ENCODE assay signal across 1 cellular context in the genomic region with DNA sequence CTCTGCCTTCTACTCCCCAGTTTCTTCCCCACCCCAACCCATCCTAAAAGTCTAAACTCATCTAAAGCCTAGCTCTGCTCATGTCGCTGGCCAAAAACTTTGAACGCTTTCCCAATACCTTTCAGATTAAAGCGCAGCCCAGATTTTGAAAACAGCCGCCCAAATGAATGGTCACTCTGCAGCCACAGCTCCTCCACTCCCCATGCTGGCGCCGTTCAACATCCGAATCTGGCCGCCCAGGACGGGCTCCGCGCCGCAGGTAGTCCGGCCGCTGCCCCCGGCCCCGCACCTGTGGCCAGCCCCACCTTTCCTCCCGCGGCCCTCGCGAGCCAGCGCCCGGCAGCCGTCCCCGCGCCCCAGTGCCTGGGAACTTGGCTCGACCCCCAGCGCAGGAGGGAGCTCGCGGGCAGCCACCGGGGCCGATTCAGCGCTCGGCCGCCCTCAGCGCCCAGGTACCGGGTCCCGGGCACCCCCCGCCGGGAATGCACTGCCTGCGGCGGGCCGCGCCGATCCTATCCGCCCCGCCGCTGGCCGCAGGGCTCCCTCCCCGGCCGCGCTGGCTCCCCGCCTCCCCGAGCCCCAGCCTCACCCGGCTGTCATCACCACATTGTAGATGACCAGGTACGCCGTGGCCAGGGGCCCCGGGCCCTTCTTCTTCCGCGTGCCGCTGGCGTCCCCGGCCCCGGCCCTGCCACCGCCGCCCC.
TF ChIP-seq lines count a peak whose summit lies in the region.

No MANE protein-coding gene starts in this region.

TF ChIP-seq in K562, 482 proteins besides CTCF, POLR2A, EP300 and RAD21 (continued from another document and continues in another):
- TF ChIP-seq ARID4B (CRISPR knock-in tag; IDR thresholded peaks at IDR 0.05) (peak; percentile 18), MAZ (CRISPR knock-in tag; conservative IDR thresholded peaks at IDR 0.05 in 1 of 2, IDR thresholded peaks at IDR 0.05 in 1 of 2) (0 out of 4 replicates have a peak, but pooled peaks of 1 of the 2 experiments have one; percentile 50), HES1 (IDR thresholded peaks at IDR 0.05; ENCODE audit: low read depth) (no peak), TARDBP (IDR thresholded peaks at IDR 0.05) (no peak), ZNF41 (CRISPR knock-in tag; conservative IDR thresholded peaks at IDR 0.05) (no peak), ZNF740 (CRISPR knock-in tag; IDR thresholded peaks at IDR 0.05) (no peak), ZNF740 (tag; IDR thresholded peaks at IDR 0.05) (no peak), TRIM28 (IDR thresholded peaks at IDR 0.05) (no peak), ZNF780A (CRISPR knock-in tag; IDR thresholded peaks at IDR 0.05) (no peak), FOXK2 (conservative IDR thresholded peaks at IDR 0.05 in 1 of 2, IDR thresholded peaks at IDR 0.05 in 1 of 2; ENCODE audit: low read depth in 2 of 2) (no peak), THRAP3 (IDR thresholded peaks at IDR 0.05; ENCODE audit: borderline replicate concordance) (no peak), FIP1L1 (IDR thresholded peaks at IDR 0.05; ENCODE audit: low read depth, low read length, poor library complexity, severe bottlenecking) (no peak), SRSF3 (IDR thresholded peaks at IDR 0.05; ENCODE audit: insufficient read depth, low read length) (no peak), RFX5 (IDR thresholded peaks at IDR 0.05; ENCODE audit: low read depth, low read length) (no peak), PHF8 (IDR thresholded peaks at IDR 0.05; ENCODE audit: borderline replicate concordance, low read length) (peak; percentile 58; the same call in 1 of the 2 replicates), ARHGAP35 (IDR thresholded peaks at IDR 0.05; ENCODE audit: partially characterized antibody) (no peak), ZNF511 (CRISPR knock-in tag; IDR thresholded peaks at IDR 0.05) (no peak), ZNF311 (CRISPR knock-in tag; IDR thresholded peaks at IDR 0.05) (no peak), EGR1 (conservative IDR thresholded peaks at IDR 0.05) (no peak), NONO (IDR thresholded peaks at IDR 0.05; ENCODE audit: low read depth in 2 of 2, low read length in 1 of 2) (peak in 1 of 2 experiments; percentile 61; a peak in 2 of 4 replicates), KLF13 (tag; IDR thresholded peaks at IDR 0.05; ENCODE audit: borderline replicate concordance, low read depth) (no peak), SRSF9 (IDR thresholded peaks at IDR 0.05; ENCODE audit: borderline replicate concordance, low read depth, low read length) (no peak), FOXP4 (CRISPR knock-in tag; IDR thresholded peaks at IDR 0.05; ENCODE audit: borderline replicate concordance) (no peak), E2F3 (CRISPR knock-in tag; IDR thresholded peaks at IDR 0.05) (no peak), PHF21A (IDR thresholded peaks at IDR 0.05; ENCODE audit: borderline replicate concordance, low read depth) (0 out of 2 replicates have a peak, but pooled peaks have one; percentile 53), ZFX (CRISPR knock-in tag; IDR thresholded peaks at IDR 0.05) (no peak), ARID1B (IDR thresholded peaks at IDR 0.05) (no peak), ZNF76 (CRISPR knock-in tag; IDR thresholded peaks at IDR 0.05; ENCODE audit: borderline replicate concordance) (no peak), CEBPB (tag; IDR thresholded peaks at IDR 0.05) (no peak), MYNN (IDR thresholded peaks at IDR 0.05) (no peak), MYNN (CRISPR knock-in tag; IDR thresholded peaks at IDR 0.05) (no peak)
- TF ChIP-seq, protein P1, sequence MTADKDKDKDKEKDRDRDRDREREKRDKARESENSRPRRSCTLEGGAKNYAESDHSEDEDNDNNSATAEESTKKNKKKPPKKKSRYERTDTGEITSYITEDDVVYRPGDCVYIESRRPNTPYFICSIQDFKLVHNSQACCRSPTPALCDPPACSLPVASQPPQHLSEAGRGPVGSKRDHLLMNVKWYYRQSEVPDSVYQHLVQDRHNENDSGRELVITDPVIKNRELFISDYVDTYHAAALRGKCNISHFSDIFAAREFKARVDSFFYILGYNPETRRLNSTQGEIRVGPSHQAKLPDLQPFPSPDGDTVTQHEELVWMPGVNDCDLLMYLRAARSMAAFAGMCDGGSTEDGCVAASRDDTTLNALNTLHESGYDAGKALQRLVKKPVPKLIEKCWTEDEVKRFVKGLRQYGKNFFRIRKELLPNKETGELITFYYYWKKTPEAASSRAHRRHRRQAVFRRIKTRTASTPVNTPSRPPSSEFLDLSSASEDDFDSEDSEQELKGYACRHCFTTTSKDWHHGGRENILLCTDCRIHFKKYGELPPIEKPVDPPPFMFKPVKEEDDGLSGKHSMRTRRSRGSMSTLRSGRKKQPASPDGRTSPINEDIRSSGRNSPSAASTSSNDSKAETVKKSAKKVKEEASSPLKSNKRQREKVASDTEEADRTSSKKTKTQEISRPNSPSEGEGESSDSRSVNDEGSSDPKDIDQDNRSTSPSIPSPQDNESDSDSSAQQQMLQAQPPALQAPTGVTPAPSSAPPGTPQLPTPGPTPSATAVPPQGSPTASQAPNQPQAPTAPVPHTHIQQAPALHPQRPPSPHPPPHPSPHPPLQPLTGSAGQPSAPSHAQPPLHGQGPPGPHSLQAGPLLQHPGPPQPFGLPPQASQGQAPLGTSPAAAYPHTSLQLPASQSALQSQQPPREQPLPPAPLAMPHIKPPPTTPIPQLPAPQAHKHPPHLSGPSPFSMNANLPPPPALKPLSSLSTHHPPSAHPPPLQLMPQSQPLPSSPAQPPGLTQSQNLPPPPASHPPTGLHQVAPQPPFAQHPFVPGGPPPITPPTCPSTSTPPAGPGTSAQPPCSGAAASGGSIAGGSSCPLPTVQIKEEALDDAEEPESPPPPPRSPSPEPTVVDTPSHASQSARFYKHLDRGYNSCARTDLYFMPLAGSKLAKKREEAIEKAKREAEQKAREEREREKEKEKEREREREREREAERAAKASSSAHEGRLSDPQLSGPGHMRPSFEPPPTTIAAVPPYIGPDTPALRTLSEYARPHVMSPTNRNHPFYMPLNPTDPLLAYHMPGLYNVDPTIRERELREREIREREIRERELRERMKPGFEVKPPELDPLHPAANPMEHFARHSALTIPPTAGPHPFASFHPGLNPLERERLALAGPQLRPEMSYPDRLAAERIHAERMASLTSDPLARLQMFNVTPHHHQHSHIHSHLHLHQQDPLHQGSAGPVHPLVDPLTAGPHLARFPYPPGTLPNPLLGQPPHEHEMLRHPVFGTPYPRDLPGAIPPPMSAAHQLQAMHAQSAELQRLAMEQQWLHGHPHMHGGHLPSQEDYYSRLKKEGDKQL (CRISPR knock-in tag; IDR thresholded peaks at IDR 0.05; ENCODE audit: borderline replicate concordance): no peak
- TF ChIP-seq, protein P2, sequence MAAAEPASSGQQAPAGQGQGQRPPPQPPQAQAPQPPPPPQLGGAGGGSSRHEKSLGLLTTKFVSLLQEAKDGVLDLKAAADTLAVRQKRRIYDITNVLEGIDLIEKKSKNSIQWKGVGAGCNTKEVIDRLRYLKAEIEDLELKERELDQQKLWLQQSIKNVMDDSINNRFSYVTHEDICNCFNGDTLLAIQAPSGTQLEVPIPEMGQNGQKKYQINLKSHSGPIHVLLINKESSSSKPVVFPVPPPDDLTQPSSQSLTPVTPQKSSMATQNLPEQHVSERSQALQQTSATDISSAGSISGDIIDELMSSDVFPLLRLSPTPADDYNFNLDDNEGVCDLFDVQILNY (CRISPR knock-in tag; IDR thresholded peaks at IDR 0.05): no peak
- TF ChIP-seq, protein P3, sequence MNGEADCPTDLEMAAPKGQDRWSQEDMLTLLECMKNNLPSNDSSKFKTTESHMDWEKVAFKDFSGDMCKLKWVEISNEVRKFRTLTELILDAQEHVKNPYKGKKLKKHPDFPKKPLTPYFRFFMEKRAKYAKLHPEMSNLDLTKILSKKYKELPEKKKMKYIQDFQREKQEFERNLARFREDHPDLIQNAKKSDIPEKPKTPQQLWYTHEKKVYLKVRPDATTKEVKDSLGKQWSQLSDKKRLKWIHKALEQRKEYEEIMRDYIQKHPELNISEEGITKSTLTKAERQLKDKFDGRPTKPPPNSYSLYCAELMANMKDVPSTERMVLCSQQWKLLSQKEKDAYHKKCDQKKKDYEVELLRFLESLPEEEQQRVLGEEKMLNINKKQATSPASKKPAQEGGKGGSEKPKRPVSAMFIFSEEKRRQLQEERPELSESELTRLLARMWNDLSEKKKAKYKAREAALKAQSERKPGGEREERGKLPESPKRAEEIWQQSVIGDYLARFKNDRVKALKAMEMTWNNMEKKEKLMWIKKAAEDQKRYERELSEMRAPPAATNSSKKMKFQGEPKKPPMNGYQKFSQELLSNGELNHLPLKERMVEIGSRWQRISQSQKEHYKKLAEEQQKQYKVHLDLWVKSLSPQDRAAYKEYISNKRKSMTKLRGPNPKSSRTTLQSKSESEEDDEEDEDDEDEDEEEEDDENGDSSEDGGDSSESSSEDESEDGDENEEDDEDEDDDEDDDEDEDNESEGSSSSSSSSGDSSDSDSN (IDR thresholded peaks at IDR 0.05; ENCODE audit: borderline replicate concordance in 1 of 2, low read depth in 2 of 2, low read length in 2 of 2): peak; percentile 76 to 83; a peak in 3 of 4 replicates
- TF ChIP-seq, protein P4, sequence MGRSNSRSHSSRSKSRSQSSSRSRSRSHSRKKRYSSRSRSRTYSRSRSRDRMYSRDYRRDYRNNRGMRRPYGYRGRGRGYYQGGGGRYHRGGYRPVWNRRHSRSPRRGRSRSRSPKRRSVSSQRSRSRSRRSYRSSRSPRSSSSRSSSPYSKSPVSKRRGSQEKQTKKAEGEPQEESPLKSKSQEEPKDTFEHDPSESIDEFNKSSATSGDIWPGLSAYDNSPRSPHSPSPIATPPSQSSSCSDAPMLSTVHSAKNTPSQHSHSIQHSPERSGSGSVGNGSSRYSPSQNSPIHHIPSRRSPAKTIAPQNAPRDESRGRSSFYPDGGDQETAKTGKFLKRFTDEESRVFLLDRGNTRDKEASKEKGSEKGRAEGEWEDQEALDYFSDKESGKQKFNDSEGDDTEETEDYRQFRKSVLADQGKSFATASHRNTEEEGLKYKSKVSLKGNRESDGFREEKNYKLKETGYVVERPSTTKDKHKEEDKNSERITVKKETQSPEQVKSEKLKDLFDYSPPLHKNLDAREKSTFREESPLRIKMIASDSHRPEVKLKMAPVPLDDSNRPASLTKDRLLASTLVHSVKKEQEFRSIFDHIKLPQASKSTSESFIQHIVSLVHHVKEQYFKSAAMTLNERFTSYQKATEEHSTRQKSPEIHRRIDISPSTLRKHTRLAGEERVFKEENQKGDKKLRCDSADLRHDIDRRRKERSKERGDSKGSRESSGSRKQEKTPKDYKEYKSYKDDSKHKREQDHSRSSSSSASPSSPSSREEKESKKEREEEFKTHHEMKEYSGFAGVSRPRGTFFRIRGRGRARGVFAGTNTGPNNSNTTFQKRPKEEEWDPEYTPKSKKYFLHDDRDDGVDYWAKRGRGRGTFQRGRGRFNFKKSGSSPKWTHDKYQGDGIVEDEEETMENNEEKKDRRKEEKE (IDR thresholded peaks at IDR 0.05; ENCODE audit: borderline replicate concordance in 1 of 2, control insufficient read depth in 1 of 2, low read depth in 2 of 2, low read length in 1 of 2): no peak
